Comparison of ENCODE assay signal across 13 cellular contexts in the genomic region with DNA sequence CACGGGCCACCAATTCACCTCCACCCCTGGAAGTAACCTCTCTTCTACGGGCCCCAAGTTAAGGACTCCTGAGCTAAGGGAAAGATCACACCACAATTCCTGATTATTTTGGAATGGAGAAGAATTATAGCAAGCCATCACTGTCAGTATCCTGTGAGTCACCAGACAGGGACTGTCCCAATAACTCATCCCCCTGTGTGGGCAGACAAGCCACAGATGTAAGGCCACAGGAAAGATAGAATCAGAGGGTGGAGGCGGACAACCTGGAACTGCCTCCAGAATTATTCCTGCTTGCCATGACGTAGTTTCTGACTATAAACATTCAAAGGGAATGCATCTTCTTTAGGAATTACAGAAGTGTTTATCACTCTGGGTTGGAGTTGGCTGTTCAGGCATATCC. TPM values are rescaled to one million over a fixed set of nuclear protein-coding genes. Genes with fewer than 3 reads are reported as not detected.
DNase-seq lines count a peak whose midpoint lies in the region; ATAC-seq and TF ChIP-seq lines count a peak whose summit lies in the region.
"Had no signal": no experiment of that assay in that cellular context is flagged by ENCODE, and none has a peak within 500 bp of the region (broad histone marks: within the 10 kb centered on the region; RNA-seq: fewer than 3 reads in every experiment).

No MANE protein-coding gene starts in this region.

- POLR2A ChIA-PET in OCI-LY7 (lab: Charles Lee) = interaction anchor here (0.6 kb wide), 1 partner anchor 399 kb away, joined by 3 read pairs; no protein-coding TSS in a partner anchor

- H3K9me3 Mint-ChIP-seq in natural killer cell treated with Interleukin-12 subunit alpha and Interleukin-12 subunit beta and Interleukin-15 and Interleukin-18, amount 100 ng/mL, for 72 hours = no peaks in the 10 kb centered on the region
- H3K9me3 Mint-ChIP-seq in natural killer cell = no peaks in the 10 kb centered on the region
- H3K9me3 Mint-ChIP-seq: activated B cell treated with CpG ODN at 0.5 μM for 24 hours; activated naive CD4-positive, alpha-beta T cell treated with anti-CD3 and anti-CD28 coated beads, Interleukin-2, amount 50 U/mL, for 24 hours; central memory CD8-positive, alpha-beta T cell had no signal

- ATAC-seq in natural killer cell treated with Interleukin-12 subunit alpha and Interleukin-12 subunit beta and Interleukin-15 and Interleukin-18, amount 100 ng/mL, for 72 hours = peak; percentile 59 to 65
- ATAC-seq in natural killer cell = no peak
- ATAC-seq in SK-N-SH treated with all-trans-retinoic acid at 6 μM for 48 hours = peak; percentile 55
- ATAC-seq in foreskin keratinocyte = peak; percentile 79
- peak; percentile 37 for ATAC-seq in upper lobe of right lung

- H3K79me2 ChIP-seq in OCI-LY7 (ENCODE audit: insufficient read depth, low read depth, low read length) = no peaks in the 10 kb centered on the region

- H3K4me3 ChIP-seq in upper lobe of right lung = no peak overlapping the region
- H3K4me3 ChIP-seq in OCI-LY7 (ENCODE audit: low read depth, low read length, poor library complexity, severe bottlenecking) = no peak overlapping the region
- H3K4me3 ChIP-seq: tibial nerve had no signal

- H3K27ac Mint-ChIP-seq in natural killer cell treated with Interleukin-12 subunit alpha and Interleukin-12 subunit beta and Interleukin-15 and Interleukin-18, amount 100 ng/mL, for 72 hours = no peak overlapping the region
- H3K27ac Mint-ChIP-seq in natural killer cell = no peak overlapping the region
- H3K27ac Mint-ChIP-seq: activated B cell treated with CpG ODN at 0.5 μM for 24 hours; activated naive CD4-positive, alpha-beta T cell treated with anti-CD3 and anti-CD28 coated beads, Interleukin-2, amount 50 U/mL, for 24 hours had no signal

- no peaks in the 10 kb centered on the region for H3K9me2 ChIP-seq in OCI-LY7 (ENCODE audit: insufficient read depth, low read length)

- intact Hi-C loops in natural killer cell (cut with micrococcal nuclease) = no loop called here
- intact Hi-C loops in upper lobe of right lung (cut with DNase I) = no loop called here
- intact Hi-C loops in OCI-LY7 (cut with micrococcal nuclease; ENCODE audit: unreplicated experiment) = no loop called here

- peaks cover 8% of the 10 kb centered on the region for H3K4me1 ChIP-seq in foreskin keratinocyte
- peaks cover 8% of the 10 kb centered on the region for H3K4me1 ChIP-seq in upper lobe of right lung
- no peaks in the 10 kb centered on the region for H3K4me1 ChIP-seq in OCI-LY7 (ENCODE audit: insufficient read depth, low read length, poor library complexity, severe bottlenecking)

- H3K4me3 Mint-ChIP-seq in natural killer cell treated with Interleukin-12 subunit alpha and Interleukin-12 subunit beta and Interleukin-15 and Interleukin-18, amount 100 ng/mL, for 72 hours = no peak overlapping the region
- H3K4me3 Mint-ChIP-seq in natural killer cell = no peak overlapping the region
- H3K4me3 Mint-ChIP-seq: activated B cell treated with CpG ODN at 0.5 μM for 24 hours; activated naive CD4-positive, alpha-beta T cell treated with anti-CD3 and anti-CD28 coated beads, Interleukin-2, amount 50 U/mL, for 24 hours; central memory CD8-positive, alpha-beta T cell had no signal

- H3K9me3 ChIP-seq in upper lobe of right lung = no peaks in the 10 kb centered on the region
- no peaks in the 10 kb centered on the region for H3K9me3 ChIP-seq in OCI-LY7 (ENCODE audit: low read length)
- H3K9me3 ChIP-seq: tibial nerve had no signal

- no TSS peak for BruUV-seq in OCI-LY7 (replicated peaks; lab: Mats Ljungman, UMichigan)

- peaks cover 9 to 13% of the 10 kb centered on the region in 2 donors for H3K4me1 Mint-ChIP-seq in natural killer cell treated with Interleukin-12 subunit alpha and Interleukin-12 subunit beta and Interleukin-15 and Interleukin-18, amount 100 ng/mL, for 72 hours (ENCODE audit: low read depth in 2 of 2)
- peaks cover under 1 to 2% of the 10 kb centered on the region in 2 donors for H3K4me1 Mint-ChIP-seq in natural killer cell
- H3K4me1 Mint-ChIP-seq: activated naive CD4-positive, alpha-beta T cell treated with anti-CD3 and anti-CD28 coated beads, Interleukin-2, amount 50 U/mL, for 24 hours had no signal

- no peaks in the 10 kb centered on the region for H3K36me3 ChIP-seq in upper lobe of right lung
- H3K36me3 ChIP-seq in OCI-LY7 (ENCODE audit: insufficient read depth, low read length) = no peaks in the 10 kb centered on the region
- H3K36me3 ChIP-seq: tibial nerve had no signal

- DNase-seq in natural killer cell treated with Interleukin-12 subunit alpha and Interleukin-12 subunit beta and Interleukin-15 and Interleukin-18, amount 100 ng/mL, for 72 hours (ENCODE audit: low spot score) = no peak
- DNase-seq in natural killer cell (no peak), foreskin keratinocyte (peak in 1 of 2 donors; percentile 49), upper lobe of right lung (no peak), NCI-H128 (lab: John Stamatoyannopoulos, UW; ENCODE audit: unreplicated experiment) (no peak), hypothalamus (lab: John Stamatoyannopoulos, UW) (no peak), OCI-LY7 (ENCODE audit: low spot score) (no peak)
- DNase-seq: activated B cell treated with CpG ODN at 0.5 μM for 24 hours, MV-4-11 had no signal

- TF ChIP-seq CTCF in natural killer cell (IDR thresholded peaks at IDR 0.05) (no peak), foreskin keratinocyte (conservative IDR thresholded peaks at IDR 0.05) (no peak), upper lobe of right lung (IDR thresholded peaks at IDR 0.05) (no peak), OCI-LY7 (conservative IDR thresholded peaks at IDR 0.05; ENCODE audit: low read length) (no peak)

- CTCF ChIA-PET in OCI-LY7 (lab: Charles Lee; ENCODE audit: unreplicated experiment) = no interaction called here

- no peaks in the 10 kb centered on the region for H4K20me1 ChIP-seq in OCI-LY7 (ENCODE audit: insufficient read depth, low read length)

- H3K27me3 ChIP-seq in foreskin keratinocyte (no peaks in the 10 kb centered on the region), upper lobe of right lung (no peaks in the 10 kb centered on the region)
- H3K27me3 ChIP-seq: tibial nerve had no signal

- H3K36me3 Mint-ChIP-seq in natural killer cell treated with Interleukin-12 subunit alpha and Interleukin-12 subunit beta and Interleukin-15 and Interleukin-18, amount 100 ng/mL, for 72 hours = no peaks in the 10 kb centered on the region
- no peaks in the 10 kb centered on the region for H3K36me3 Mint-ChIP-seq in natural killer cell
- H3K36me3 Mint-ChIP-seq: activated naive CD4-positive, alpha-beta T cell treated with anti-CD3 and anti-CD28 coated beads, Interleukin-2, amount 50 U/mL, for 24 hours had no signal

- H2AFZ ChIP-seq in OCI-LY7 (ENCODE audit: low read length) = no peak overlapping the region

- H3K27me3 Mint-ChIP-seq in natural killer cell treated with Interleukin-12 subunit alpha and Interleukin-12 subunit beta and Interleukin-15 and Interleukin-18, amount 100 ng/mL, for 72 hours = peaks cover 16 to 28% of the 10 kb centered on the region in 2 donors
- H3K27me3 Mint-ChIP-seq in natural killer cell (ENCODE audit: low read depth in 2 of 2) = peaks cover 22 to 23% of the 10 kb centered on the region in 2 donors

- H3K27ac ChIP-seq in foreskin keratinocyte (no peak overlapping the region), upper lobe of right lung (no peak overlapping the region), OCI-LY7 (ENCODE audit: low read depth, low read length, poor library complexity, severe bottlenecking) (no peak overlapping the region)
- H3K27ac ChIP-seq: tibial nerve had no signal

- H3K4me2 ChIP-seq in OCI-LY7 (ENCODE audit: low read length) = no peak overlapping the region

TF ChIP-seq in SK-N-SH treated with all-trans-retinoic acid at 6 μM for 48 hours, 23 proteins besides CTCF, POLR2A, EP300 and RAD21:
- TF ChIP-seq ZNF565 (CRISPR knock-in tag; conservative IDR thresholded peaks at IDR 0.05; ENCODE audit: low read depth) (no peak), GLIS3 (CRISPR knock-in tag; IDR thresholded peaks at IDR 0.05) (no peak), ZFP30 (CRISPR knock-in tag; IDR thresholded peaks at IDR 0.05) (no peak), ISL1 (CRISPR knock-in tag; IDR thresholded peaks at IDR 0.05) (no peak), BACH2 (CRISPR knock-in tag; IDR thresholded peaks at IDR 0.05; ENCODE audit: borderline replicate concordance) (no peak), TCF4 (CRISPR knock-in tag; IDR thresholded peaks at IDR 0.05; ENCODE audit: borderline replicate concordance) (no peak)
- TF ChIP-seq, protein P1, sequence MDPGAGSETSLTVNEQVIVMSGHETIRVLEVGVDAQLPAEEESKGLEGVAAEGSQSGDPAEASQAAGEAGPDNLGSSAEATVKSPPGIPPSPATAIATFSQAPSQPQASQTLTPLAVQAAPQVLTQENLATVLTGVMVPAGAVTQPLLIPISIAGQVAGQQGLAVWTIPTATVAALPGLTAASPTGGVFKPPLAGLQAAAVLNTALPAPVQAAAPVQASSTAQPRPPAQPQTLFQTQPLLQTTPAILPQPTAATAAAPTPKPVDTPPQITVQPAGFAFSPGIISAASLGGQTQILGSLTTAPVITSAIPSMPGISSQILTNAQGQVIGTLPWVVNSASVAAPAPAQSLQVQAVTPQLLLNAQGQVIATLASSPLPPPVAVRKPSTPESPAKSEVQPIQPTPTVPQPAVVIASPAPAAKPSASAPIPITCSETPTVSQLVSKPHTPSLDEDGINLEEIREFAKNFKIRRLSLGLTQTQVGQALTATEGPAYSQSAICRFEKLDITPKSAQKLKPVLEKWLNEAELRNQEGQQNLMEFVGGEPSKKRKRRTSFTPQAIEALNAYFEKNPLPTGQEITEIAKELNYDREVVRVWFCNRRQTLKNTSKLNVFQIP (CRISPR knock-in tag; IDR thresholded peaks at IDR 0.05; ENCODE audit: borderline replicate concordance, low read depth) = no peak

RNA-seq across cellular contexts. Expression of gene MYO1D, which starts 5.8 kb away (rescaled TPM):
- 10 to 100 TPM; 25.7 to 25.8 TPM for total RNA-seq in natural killer cell treated with Interleukin-12 subunit alpha and Interleukin-12 subunit beta and Interleukin-15 and Interleukin-18, amount 100 ng/mL, for 72 hours
- total RNA-seq in natural killer cell (10 to 100 TPM in 2 of 3 donors, 1 to 10 TPM in 1; 6.8 to 20.2 (median 10.5) TPM), foreskin keratinocyte (61.6 and 62.2 TPM in 2 replicates), upper lobe of right lung (73.3 TPM), OCI-LY7 (2022) (0.20 and 0.89 TPM in 2 replicates)
- 24.3 and 29.5 TPM in 2 replicates for polyA plus RNA-seq in foreskin keratinocyte
- 0.09 TPM in 1 of 2 replicates, not detected in the other for total RNA-seq in OCI-LY7 (2014; rRNA removed; shearing (Covaris generic))

RNA-seq across cellular contexts. Expression of gene TMEM98, which starts 45.2 kb away (rescaled TPM):
- under 1 TPM; 0.59 to 0.76 TPM for total RNA-seq in natural killer cell treated with Interleukin-12 subunit alpha and Interleukin-12 subunit beta and Interleukin-15 and Interleukin-18, amount 100 ng/mL, for 72 hours
- total RNA-seq in natural killer cell (not detected), foreskin keratinocyte (46.6 and 53.7 TPM in 2 replicates), upper lobe of right lung (72.9 TPM), OCI-LY7 (2022) (not detected in 2 replicates)
- polyA plus RNA-seq in foreskin keratinocyte = 70.5 and 71.3 TPM in 2 replicates
- total RNA-seq in OCI-LY7 (2014; rRNA removed; shearing (Covaris generic)) = not detected in 2 replicates
- total RNA-seq: activated B cell treated with CpG ODN at 0.5 μM for 24 hours had no signal

Comparison
In these comparisons a context has a peak if more than half of its experiments do, and no peak if none do; other contexts are left out.
1. ATAC-seq: peak in natural killer cell treated with Interleukin-12 subunit alpha and Interleukin-12 subunit beta and Interleukin-15 and Interleukin-18, amount 100 ng/mL, for 72 hours (2 of 2), SK-N-SH treated with all-trans-retinoic acid at 6 μM for 48 hours (single experiment), foreskin keratinocyte (single experiment) and upper lobe of right lung (single experiment); none in natural killer cell (0 of 3).
2. RNA of gene MYO1D, which starts 5.8 kb away (total RNA-seq): 73.3 TPM in upper lobe of right lung (single experiment), 61.6 to 62.2 TPM in foreskin keratinocyte, 25.7 to 25.8 TPM in natural killer cell treated with Interleukin-12 subunit alpha and Interleukin-12 subunit beta and Interleukin-15 and Interleukin-18, amount 100 ng/mL, for 72 hours and 6.8 to 20.2 TPM in natural killer cell; 0.09 to 0.89 TPM in OCI-LY7; every median in the first group is over 4 times any median in the second.
3. RNA of gene TMEM98, which starts 45.2 kb away (total RNA-seq): 72.9 TPM in upper lobe of right lung (single experiment) and 46.6 to 53.7 TPM in foreskin keratinocyte; 0.59 to 0.76 TPM in natural killer cell treated with Interleukin-12 subunit alpha and Interleukin-12 subunit beta and Interleukin-15 and Interleukin-18, amount 100 ng/mL, for 72 hours, not detected in natural killer cell and not detected in OCI-LY7; every median in the first group is over 10 times any median in the second.